In genomic region chr10:29735628-29736324, GRCh38 we compare ENCODE assay signal across 7 cellular contexts.
DNase-seq lines count a peak whose midpoint lies in the region; ATAC-seq, FAIRE-seq and TF ChIP-seq lines count a peak whose summit lies in the region.

No MANE protein-coding gene starts in this region.

- FAIRE-seq in keratinocyte (lab: Jason Lieb, UNC), result no peak

- intact Hi-C loops in mammary epithelial cell (cut with micrococcal nuclease), result loop anchor here (1.0 to 10.0 kb wide), 10 partner anchors 49 to 267 kb away; partner anchors contain the start of gene SVIL

- CTCF ChIA-PET in mammary epithelial cell (lab: Charles Lee; ENCODE audit: low non-redundant PET), result no interaction called here

- no peaks in the 10 kb centered on the region for H3K9me3 ChIP-seq in mammary epithelial cell (replicated peaks; ENCODE audit: insufficient read depth, low read length)
- no peaks in the 10 kb centered on the region for H3K9me3 ChIP-seq in keratinocyte (ENCODE audit: control insufficient read depth, low read depth, low read length)

- H3K9ac ChIP-seq in mammary epithelial cell (ENCODE audit: insufficient read depth, low read length) (peak overlapping the region; percentile 74), keratinocyte (ENCODE audit: control insufficient read depth, extremely low read depth, insufficient read depth, low read length) (peak overlapping the region; percentile 87)

- H4K20me1 ChIP-seq in mammary epithelial cell (ENCODE audit: insufficient read depth, low read length) (no peaks in the 10 kb centered on the region), keratinocyte (ENCODE audit: control insufficient read depth, extremely low read depth, insufficient read depth, low read length) (no peaks in the 10 kb centered on the region)

- peaks cover 46% of the 10 kb centered on the region for H3K79me2 ChIP-seq in mammary epithelial cell (ENCODE audit: insufficient read depth, low read length)
- peaks cover 44% of the 10 kb centered on the region for H3K79me2 ChIP-seq in keratinocyte (ENCODE audit: control insufficient read depth, insufficient read depth, low read length)

- no peaks in the 10 kb centered on the region for H3K9me1 ChIP-seq in keratinocyte (ENCODE audit: control insufficient read depth, extremely low read depth, insufficient read depth, low read length)

- in situ Hi-C loops in mammary epithelial cell (cut with MboI; ENCODE audit: low sequenced_read_pairs in 2 of 2), result loop anchor here in 1 of 2 donors (5.0 to 10.0 kb wide), 2 partner anchors 122 to 141 kb away; no protein-coding TSS in a partner anchor

- H3K36me3 ChIP-seq in mammary epithelial cell (ENCODE audit: insufficient read depth, low read length) (no peaks in the 10 kb centered on the region), keratinocyte (ENCODE audit: control insufficient read depth in 2 of 2, extremely low read depth in 1 of 2, insufficient read depth in 2 of 2, low read length in 2 of 2) (peaks cover 0 to 5% of the 10 kb centered on the region in 2 experiments)

- DNase-seq in NCI-H1694 (lab: John Stamatoyannopoulos, UW) (peak; percentile 22), mammary epithelial cell (peak; percentile 91), keratinocyte (ENCODE audit: low read depth, low spot score) (no peak)
- peak; percentile 76 to 81 for DNase-seq in stimulated activated CD4-positive, alpha-beta T cell treated with anti-CD3 and anti-CD28 coated beads, Interleukin-15, amount 100 ng/mL, for 1 hour (ENCODE audit: low read depth in 1 of 2, low spot score in 1 of 2)

- no TSS peak for BruUV-seq in mammary epithelial cell (replicated peaks; lab: Mats Ljungman, UMichigan)

- dilution Hi-C loops in mammary epithelial cell (cut with HindIII; ENCODE audit: low sequenced_read_pairs), result no loop called here
- dilution Hi-C loops in keratinocyte (cut with MboI; ENCODE audit: extremely low pct_ligation_motif_present, low sequenced_read_pairs), result no loop called here

- peak overlapping the region; percentile 72 to 89 (median 79) for H3K4me3 ChIP-seq in mammary epithelial cell (replicated peaks in 1 of 3; ENCODE audit: insufficient read depth in 1 of 3, low read depth in 2 of 3, low read length in 3 of 3)
- H3K4me3 ChIP-seq in keratinocyte (ENCODE audit: control insufficient read depth in 2 of 3, extremely low read depth in 1 of 3, insufficient read depth in 2 of 3, low read depth in 1 of 3, low read length in 3 of 3), result peak overlapping the region; percentile 62 to 87 (median 68)

- H2AFZ ChIP-seq in mammary epithelial cell (ENCODE audit: low read depth, low read length) (peak overlapping the region; percentile 93), keratinocyte (ENCODE audit: control insufficient read depth, low read length) (peak overlapping the region; percentile 85)

- H3K27me3 ChIP-seq in mammary epithelial cell (ENCODE audit: insufficient read depth, low read length) (no peaks in the 10 kb centered on the region), keratinocyte (ENCODE audit: control insufficient read depth, extremely low read depth, insufficient read depth, low read length) (no peaks in the 10 kb centered on the region)

- peak overlapping the region; percentile 78 for H3K27ac ChIP-seq in VCaP
- peak overlapping the region; percentile 78 for H3K27ac ChIP-seq in mammary epithelial cell (ENCODE audit: insufficient read depth, low read depth, low read length)
- peak overlapping the region; percentile 76 for H3K27ac ChIP-seq in keratinocyte (ENCODE audit: control insufficient read depth, insufficient read depth, low read length)

- WGBS in mammary epithelial cell (ENCODE audit: low coverage, missing lambda C conversion rate), result 5% methylated on average over 11 of the region's 80 CpGs

- H3K4me1 ChIP-seq in mammary epithelial cell (ENCODE audit: insufficient read depth, low read length) (peaks cover 18% of the 10 kb centered on the region), keratinocyte (ENCODE audit: control insufficient read depth, extremely low read depth, insufficient read depth, low read length) (peaks cover 21% of the 10 kb centered on the region)

- ATAC-seq in GM18498 (IDR thresholded peaks at IDR 0.05; ENCODE audit: unreplicated experiment) (peak; percentile 88), HG02763 (IDR thresholded peaks at IDR 0.05; ENCODE audit: unreplicated experiment) (peak; percentile 84)

- TF ChIP-seq CTCF in VCaP (conservative IDR thresholded peaks at IDR 0.05) (peak; percentile 96), mammary epithelial cell (conservative IDR thresholded peaks at IDR 0.05 in 1 of 2, IDR thresholded peaks at IDR 0.05 in 1 of 2; ENCODE audit: extremely low read depth in 1 of 2, insufficient read depth in 1 of 2, low read depth in 1 of 2, low read length in 2 of 2) (peak; percentile 46 to 95), keratinocyte (optimal IDR thresholded peaks at IDR 0.05 in 1 of 3, IDR thresholded peaks at IDR 0.05 in 1 of 3, conservative IDR thresholded peaks at IDR 0.05 in 1 of 3; ENCODE audit: extremely low read depth in 1 of 3, insufficient read depth in 2 of 3, low read length in 3 of 3) (peak; percentile 50 to 92 (median 88))

- H3K4me2 ChIP-seq in mammary epithelial cell (ENCODE audit: insufficient read depth, low read depth, low read length) (peak overlapping the region; percentile 97), keratinocyte (ENCODE audit: control insufficient read depth, extremely low read depth, insufficient read depth, low read depth, low read length) (peak overlapping the region; percentile 95)
